1 cellular context compared by ENCODE assay signal in the genomic region with DNA sequence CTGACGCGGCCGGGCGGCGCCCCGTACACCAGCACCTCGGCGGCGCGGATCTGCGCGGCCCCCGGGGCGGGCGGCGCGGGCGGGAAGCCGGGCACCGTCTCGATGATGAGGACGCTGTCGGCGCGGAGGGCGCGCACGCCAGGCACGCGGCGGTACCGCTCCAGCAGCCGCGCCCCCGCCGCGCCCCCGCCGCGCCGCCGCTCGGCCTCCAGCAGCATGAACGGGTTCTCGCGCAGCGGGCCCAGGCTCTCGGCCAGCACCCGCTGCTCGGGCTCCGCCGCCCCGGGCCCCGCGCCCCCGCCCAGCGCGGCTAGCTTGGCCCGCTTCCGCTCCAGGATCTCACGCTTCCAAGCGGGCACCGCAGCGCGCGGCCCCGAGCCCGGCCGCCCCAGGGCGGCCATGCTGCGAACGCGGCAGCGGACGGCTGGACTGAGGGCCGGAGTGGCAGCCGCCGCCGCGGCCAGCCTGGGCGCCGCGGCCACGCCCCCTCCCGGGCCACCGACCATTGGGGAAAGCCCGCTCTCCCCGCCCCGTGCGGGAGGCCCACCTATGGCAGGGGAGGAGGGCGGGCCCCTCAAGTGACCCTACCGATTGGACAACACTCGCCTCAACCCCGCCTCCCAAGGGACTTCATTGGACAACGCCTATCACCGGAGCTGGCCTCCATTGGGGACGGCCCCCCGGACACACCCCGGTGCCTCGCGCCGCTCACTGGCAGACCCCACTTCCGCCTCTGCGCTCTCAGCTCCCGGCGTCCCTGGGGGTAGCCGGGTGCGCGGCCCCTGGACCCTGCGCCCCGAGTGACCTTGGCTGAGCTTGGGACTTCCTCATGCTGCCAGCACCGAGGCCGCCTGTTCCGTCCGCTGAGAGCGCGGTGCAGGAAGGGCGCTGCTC.
TF ChIP-seq lines count a peak whose summit lies in the region.

A gene with protein sequence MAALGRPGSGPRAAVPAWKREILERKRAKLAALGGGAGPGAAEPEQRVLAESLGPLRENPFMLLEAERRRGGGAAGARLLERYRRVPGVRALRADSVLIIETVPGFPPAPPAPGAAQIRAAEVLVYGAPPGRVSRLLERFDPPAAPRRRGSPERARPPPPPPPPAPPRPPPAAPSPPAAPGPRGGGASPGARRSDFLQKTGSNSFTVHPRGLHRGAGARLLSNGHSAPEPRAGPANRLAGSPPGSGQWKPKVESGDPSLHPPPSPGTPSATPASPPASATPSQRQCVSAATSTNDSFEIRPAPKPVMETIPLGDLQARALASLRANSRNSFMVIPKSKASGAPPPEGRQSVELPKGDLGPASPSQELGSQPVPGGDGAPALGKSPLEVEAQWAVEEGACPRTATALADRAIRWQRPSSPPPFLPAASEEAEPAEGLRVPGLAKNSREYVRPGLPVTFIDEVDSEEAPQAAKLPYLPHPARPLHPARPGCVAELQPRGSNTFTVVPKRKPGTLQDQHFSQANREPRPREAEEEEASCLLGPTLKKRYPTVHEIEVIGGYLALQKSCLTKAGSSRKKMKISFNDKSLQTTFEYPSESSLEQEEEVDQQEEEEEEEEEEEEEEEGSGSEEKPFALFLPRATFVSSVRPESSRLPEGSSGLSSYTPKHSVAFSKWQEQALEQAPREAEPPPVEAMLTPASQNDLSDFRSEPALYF (minus strand): TSS at position 431 of the 894 bp plus-strand sequence. CDS start 30 bp downstream, at position 401.

TF ChIP-seq in HepG2, 621 proteins besides CTCF, POLR2A, EP300 and RAD21 (continued from another document and continues in another):
- TF ChIP-seq GATA4 (IDR thresholded peaks at IDR 0.05; ENCODE audit: borderline replicate concordance, low read depth) (0 out of 2 replicates have a peak, but pooled peaks have one; percentile 15), MTF2 (CRISPR knock-in tag; IDR thresholded peaks at IDR 0.05; ENCODE audit: borderline replicate concordance) (no peak), ZNF337 (CRISPR knock-in tag; IDR thresholded peaks at IDR 0.05; ENCODE audit: borderline replicate concordance, low read depth) (0 out of 2 replicates have a peak, but pooled peaks have one; percentile 51), MAFF (IDR thresholded peaks at IDR 0.05; ENCODE audit: low read depth, low read length) (no peak), STAG1 (CRISPR knock-in tag; IDR thresholded peaks at IDR 0.05) (0 out of 2 replicates have a peak, but pooled peaks have one; percentile 10), KDM4B (CRISPR knock-in tag; IDR thresholded peaks at IDR 0.05) (no peak; the same call in none of the 2 replicates), MED13 (CRISPR knock-in tag; IDR thresholded peaks at IDR 0.05) (peak; percentile 50), ZNF317 (CRISPR knock-in tag; IDR thresholded peaks at IDR 0.05) (no peak), IRF2 (CRISPR knock-in tag; IDR thresholded peaks at IDR 0.05) (peak; percentile 93), GABPA (IDR thresholded peaks at IDR 0.05; ENCODE audit: low read depth, low read length) (no peak), GABPA (CRISPR knock-in tag; IDR thresholded peaks at IDR 0.05; ENCODE audit: low read depth) (peak; percentile 84), ZNF367 (CRISPR knock-in tag; IDR thresholded peaks at IDR 0.05; ENCODE audit: borderline replicate concordance) (no peak; the same call in 1 of the 2 replicates), MAFK (conservative IDR thresholded peaks at IDR 0.05 in 1 of 2, IDR thresholded peaks at IDR 0.05 in 1 of 2; ENCODE audit: low read length in 2 of 2) (no peak), ZBTB1 (CRISPR knock-in tag; IDR thresholded peaks at IDR 0.05; ENCODE audit: borderline replicate concordance) (no peak), SKI (IDR thresholded peaks at IDR 0.05; ENCODE audit: partially characterized antibody) (peak; percentile 38), REL (CRISPR knock-in tag; conservative IDR thresholded peaks at IDR 0.05) (peak; percentile 72; the same call in 1 of the 2 replicates), ZFP82 (CRISPR knock-in tag; IDR thresholded peaks at IDR 0.05; ENCODE audit: borderline replicate concordance) (0 out of 2 replicates have a peak, but pooled peaks have one; percentile 84), TBX2 (CRISPR knock-in tag; IDR thresholded peaks at IDR 0.05; ENCODE audit: borderline replicate concordance) (peak; percentile 83), ELF3 (CRISPR knock-in tag; IDR thresholded peaks at IDR 0.05) (peak; percentile 99), ZNF207 (IDR thresholded peaks at IDR 0.05; ENCODE audit: borderline replicate concordance) (no peak), SATB2 (CRISPR knock-in tag; IDR thresholded peaks at IDR 0.05) (no peak), ARNTL (CRISPR knock-in tag; IDR thresholded peaks at IDR 0.05) (0 out of 2 replicates have a peak, but pooled peaks have one; percentile 55), SRSF4 (IDR thresholded peaks at IDR 0.05; ENCODE audit: low read depth, low read length, poor library complexity, severe bottlenecking) (no peak), FOXK2 (IDR thresholded peaks at IDR 0.05) (no peak), ZNF343 (CRISPR knock-in tag; IDR thresholded peaks at IDR 0.05) (peak; percentile 74; the same call in 1 of the 2 replicates), MBNL3 (CRISPR knock-in tag; conservative IDR thresholded peaks at IDR 0.05) (no peak), SMARCE1 (IDR thresholded peaks at IDR 0.05; ENCODE audit: borderline replicate concordance) (no peak), PRPF4 (IDR thresholded peaks at IDR 0.05; ENCODE audit: low read depth, low read length, poor library complexity, severe bottlenecking) (no peak), NFKB2 (CRISPR knock-in tag; IDR thresholded peaks at IDR 0.05; ENCODE audit: borderline replicate concordance) (peak; percentile 77; the same call in 1 of the 2 replicates), ZNF350 (CRISPR knock-in tag; IDR thresholded peaks at IDR 0.05; ENCODE audit: borderline replicate concordance, low read depth) (peak; percentile 80), LCORL (IDR thresholded peaks at IDR 0.05) (no peak), LCORL (CRISPR knock-in tag; IDR thresholded peaks at IDR 0.05) (peak; percentile 90), HNRNPLL (IDR thresholded peaks at IDR 0.05; ENCODE audit: low read depth, low read length, poor library complexity, severe bottlenecking) (peak; percentile 74)
- TF ChIP-seq, protein P1, sequence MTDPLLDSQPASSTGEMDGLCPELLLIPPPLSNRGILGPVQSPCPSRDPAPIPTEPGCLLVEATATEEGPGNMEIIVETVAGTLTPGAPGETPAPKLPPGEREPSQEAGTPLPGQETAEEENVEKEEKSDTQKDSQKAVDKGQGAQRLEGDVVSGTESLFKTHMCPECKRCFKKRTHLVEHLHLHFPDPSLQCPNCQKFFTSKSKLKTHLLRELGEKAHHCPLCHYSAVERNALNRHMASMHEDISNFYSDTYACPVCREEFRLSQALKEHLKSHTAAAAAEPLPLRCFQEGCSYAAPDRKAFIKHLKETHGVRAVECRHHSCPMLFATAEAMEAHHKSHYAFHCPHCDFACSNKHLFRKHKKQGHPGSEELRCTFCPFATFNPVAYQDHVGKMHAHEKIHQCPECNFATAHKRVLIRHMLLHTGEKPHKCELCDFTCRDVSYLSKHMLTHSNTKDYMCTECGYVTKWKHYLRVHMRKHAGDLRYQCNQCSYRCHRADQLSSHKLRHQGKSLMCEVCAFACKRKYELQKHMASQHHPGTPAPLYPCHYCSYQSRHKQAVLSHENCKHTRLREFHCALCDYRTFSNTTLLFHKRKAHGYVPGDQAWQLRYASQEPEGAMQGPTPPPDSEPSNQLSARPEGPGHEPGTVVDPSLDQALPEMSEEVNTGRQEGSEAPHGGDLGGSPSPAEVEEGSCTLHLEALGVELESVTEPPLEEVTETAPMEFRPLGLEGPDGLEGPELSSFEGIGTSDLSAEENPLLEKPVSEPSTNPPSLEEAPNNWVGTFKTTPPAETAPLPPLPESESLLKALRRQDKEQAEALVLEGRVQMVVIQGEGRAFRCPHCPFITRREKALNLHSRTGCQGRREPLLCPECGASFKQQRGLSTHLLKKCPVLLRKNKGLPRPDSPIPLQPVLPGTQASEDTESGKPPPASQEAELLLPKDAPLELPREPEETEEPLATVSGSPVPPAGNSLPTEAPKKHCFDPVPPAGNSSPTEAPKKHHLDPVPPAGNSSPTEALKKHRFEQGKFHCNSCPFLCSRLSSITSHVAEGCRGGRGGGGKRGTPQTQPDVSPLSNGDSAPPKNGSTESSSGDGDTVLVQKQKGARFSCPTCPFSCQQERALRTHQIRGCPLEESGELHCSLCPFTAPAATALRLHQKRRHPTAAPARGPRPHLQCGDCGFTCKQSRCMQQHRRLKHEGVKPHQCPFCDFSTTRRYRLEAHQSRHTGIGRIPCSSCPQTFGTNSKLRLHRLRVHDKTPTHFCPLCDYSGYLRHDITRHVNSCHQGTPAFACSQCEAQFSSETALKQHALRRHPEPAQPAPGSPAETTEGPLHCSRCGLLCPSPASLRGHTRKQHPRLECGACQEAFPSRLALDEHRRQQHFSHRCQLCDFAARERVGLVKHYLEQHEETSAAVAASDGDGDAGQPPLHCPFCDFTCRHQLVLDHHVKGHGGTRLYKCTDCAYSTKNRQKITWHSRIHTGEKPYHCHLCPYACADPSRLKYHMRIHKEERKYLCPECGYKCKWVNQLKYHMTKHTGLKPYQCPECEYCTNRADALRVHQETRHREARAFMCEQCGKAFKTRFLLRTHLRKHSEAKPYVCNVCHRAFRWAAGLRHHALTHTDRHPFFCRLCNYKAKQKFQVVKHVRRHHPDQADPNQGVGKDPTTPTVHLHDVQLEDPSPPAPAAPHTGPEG (CRISPR knock-in tag; IDR thresholded peaks at IDR 0.05): peak; percentile 50; the same call in 1 of the 2 replicates
- TF ChIP-seq, protein P2, sequence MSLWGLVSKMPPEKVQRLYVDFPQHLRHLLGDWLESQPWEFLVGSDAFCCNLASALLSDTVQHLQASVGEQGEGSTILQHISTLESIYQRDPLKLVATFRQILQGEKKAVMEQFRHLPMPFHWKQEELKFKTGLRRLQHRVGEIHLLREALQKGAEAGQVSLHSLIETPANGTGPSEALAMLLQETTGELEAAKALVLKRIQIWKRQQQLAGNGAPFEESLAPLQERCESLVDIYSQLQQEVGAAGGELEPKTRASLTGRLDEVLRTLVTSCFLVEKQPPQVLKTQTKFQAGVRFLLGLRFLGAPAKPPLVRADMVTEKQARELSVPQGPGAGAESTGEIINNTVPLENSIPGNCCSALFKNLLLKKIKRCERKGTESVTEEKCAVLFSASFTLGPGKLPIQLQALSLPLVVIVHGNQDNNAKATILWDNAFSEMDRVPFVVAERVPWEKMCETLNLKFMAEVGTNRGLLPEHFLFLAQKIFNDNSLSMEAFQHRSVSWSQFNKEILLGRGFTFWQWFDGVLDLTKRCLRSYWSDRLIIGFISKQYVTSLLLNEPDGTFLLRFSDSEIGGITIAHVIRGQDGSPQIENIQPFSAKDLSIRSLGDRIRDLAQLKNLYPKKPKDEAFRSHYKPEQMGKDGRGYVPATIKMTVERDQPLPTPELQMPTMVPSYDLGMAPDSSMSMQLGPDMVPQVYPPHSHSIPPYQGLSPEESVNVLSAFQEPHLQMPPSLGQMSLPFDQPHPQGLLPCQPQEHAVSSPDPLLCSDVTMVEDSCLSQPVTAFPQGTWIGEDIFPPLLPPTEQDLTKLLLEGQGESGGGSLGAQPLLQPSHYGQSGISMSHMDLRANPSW (CRISPR knock-in tag; IDR thresholded peaks at IDR 0.05; ENCODE audit: borderline replicate concordance): 0 out of 2 replicates have a peak, but pooled peaks have one; percentile 47
- TF ChIP-seq, protein P3, sequence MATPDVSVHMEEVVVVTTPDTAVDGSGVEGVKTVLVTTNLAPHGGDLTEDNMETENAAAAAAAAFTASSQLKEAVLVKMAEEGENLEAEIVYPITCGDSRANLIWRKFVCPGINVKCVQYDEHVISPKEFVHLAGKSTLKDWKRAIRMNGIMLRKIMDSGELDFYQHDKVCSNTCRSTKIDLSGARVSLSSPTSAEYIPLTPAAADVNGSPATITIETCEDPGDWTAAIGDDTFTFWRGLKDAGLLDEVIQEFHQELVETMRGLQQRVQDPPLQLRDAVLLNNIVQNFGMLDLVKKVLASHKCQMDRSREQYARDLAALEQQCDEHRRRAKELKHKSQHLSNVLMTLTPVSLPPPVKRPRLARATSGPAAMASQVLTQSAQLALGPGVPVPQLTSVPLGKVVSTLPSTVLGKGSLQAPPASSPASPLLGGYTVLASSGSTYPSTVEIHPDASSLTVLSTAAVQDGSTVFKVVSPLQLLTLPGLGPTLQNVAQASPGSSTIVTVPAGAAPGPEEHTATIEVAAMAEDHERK (CRISPR knock-in tag; IDR thresholded peaks at IDR 0.05; ENCODE audit: low read depth): no peak
- TF ChIP-seq, protein P4, sequence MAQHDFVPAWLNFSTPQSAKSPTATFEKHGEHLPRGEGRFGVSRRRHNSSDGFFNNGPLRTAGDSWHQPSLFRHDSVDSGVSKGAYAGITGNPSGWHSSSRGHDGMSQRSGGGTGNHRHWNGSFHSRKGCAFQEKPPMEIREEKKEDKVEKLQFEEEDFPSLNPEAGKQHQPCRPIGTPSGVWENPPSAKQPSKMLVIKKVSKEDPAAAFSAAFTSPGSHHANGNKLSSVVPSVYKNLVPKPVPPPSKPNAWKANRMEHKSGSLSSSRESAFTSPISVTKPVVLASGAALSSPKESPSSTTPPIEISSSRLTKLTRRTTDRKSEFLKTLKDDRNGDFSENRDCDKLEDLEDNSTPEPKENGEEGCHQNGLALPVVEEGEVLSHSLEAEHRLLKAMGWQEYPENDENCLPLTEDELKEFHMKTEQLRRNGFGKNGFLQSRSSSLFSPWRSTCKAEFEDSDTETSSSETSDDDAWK (CRISPR knock-in tag; IDR thresholded peaks at IDR 0.05): no peak
- TF ChIP-seq, protein P5, sequence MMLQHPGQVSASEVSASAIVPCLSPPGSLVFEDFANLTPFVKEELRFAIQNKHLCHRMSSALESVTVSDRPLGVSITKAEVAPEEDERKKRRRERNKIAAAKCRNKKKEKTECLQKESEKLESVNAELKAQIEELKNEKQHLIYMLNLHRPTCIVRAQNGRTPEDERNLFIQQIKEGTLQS (CRISPR knock-in tag; IDR thresholded peaks at IDR 0.05): peak; percentile 50; the same call in 1 of the 2 replicates
- TF ChIP-seq, protein P6, sequence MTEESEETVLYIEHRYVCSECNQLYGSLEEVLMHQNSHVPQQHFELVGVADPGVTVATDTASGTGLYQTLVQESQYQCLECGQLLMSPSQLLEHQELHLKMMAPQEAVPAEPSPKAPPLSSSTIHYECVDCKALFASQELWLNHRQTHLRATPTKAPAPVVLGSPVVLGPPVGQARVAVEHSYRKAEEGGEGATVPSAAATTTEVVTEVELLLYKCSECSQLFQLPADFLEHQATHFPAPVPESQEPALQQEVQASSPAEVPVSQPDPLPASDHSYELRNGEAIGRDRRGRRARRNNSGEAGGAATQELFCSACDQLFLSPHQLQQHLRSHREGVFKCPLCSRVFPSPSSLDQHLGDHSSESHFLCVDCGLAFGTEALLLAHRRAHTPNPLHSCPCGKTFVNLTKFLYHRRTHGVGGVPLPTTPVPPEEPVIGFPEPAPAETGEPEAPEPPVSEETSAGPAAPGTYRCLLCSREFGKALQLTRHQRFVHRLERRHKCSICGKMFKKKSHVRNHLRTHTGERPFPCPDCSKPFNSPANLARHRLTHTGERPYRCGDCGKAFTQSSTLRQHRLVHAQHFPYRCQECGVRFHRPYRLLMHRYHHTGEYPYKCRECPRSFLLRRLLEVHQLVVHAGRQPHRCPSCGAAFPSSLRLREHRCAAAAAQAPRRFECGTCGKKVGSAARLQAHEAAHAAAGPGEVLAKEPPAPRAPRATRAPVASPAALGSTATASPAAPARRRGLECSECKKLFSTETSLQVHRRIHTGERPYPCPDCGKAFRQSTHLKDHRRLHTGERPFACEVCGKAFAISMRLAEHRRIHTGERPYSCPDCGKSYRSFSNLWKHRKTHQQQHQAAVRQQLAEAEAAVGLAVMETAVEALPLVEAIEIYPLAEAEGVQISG (CRISPR knock-in tag; IDR thresholded peaks at IDR 0.05): peak; percentile 90
- TF ChIP-seq, protein P7, sequence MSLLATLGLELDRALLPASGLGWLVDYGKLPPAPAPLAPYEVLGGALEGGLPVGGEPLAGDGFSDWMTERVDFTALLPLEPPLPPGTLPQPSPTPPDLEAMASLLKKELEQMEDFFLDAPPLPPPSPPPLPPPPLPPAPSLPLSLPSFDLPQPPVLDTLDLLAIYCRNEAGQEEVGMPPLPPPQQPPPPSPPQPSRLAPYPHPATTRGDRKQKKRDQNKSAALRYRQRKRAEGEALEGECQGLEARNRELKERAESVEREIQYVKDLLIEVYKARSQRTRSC (CRISPR knock-in tag; IDR thresholded peaks at IDR 0.05; ENCODE audit: low read depth): no peak
